2 cellular contexts compared by ENCODE assay signal in genomic region chr2:44061469-44061868, GRCh38.
A peak's percentile ranks its signal among the peaks of the same experiment; 100 is the strongest.
TF ChIP-seq lines count a peak whose summit lies in the region.

No MANE protein-coding gene starts in this region.

TF ChIP-seq in WTC11, 78 proteins besides CTCF, POLR2A, EP300 and RAD21 (continued from another document):
- no peak for TF ChIP-seq FOXP4 (CRISPR knock-in tag; IDR thresholded peaks at IDR 0.05)

TF ChIP-seq in HepG2, 621 proteins besides CTCF, POLR2A, EP300 and RAD21 (continued from another document):
- TF ChIP-seq ZBTB33 (CRISPR knock-in tag; IDR thresholded peaks at IDR 0.05) (0 out of 2 replicates have a peak, but pooled peaks have one; percentile 3), ZNF292 (CRISPR knock-in tag; IDR thresholded peaks at IDR 0.05; ENCODE audit: borderline replicate concordance, low read depth) (0 out of 2 replicates have a peak, but pooled peaks have one; percentile 46), ZNF263 (CRISPR knock-in tag; IDR thresholded peaks at IDR 0.05) (peak; percentile 32; the same call in 1 of the 2 replicates), ZNF280D (CRISPR knock-in tag; IDR thresholded peaks at IDR 0.05) (peak; percentile 90), ZNF687 (CRISPR knock-in tag; IDR thresholded peaks at IDR 0.05) (peak; percentile 51; the same call in 1 of the 2 replicates), CSRNP1 (CRISPR knock-in tag; IDR thresholded peaks at IDR 0.05) (peak; percentile 42; the same call in 1 of the 2 replicates), HNRNPLL (IDR thresholded peaks at IDR 0.05; ENCODE audit: low read depth, low read length, poor library complexity, severe bottlenecking) (peak; percentile 25), FOXO1 (CRISPR knock-in tag; IDR thresholded peaks at IDR 0.05) (no peak), ARID2 (CRISPR knock-in tag; IDR thresholded peaks at IDR 0.05; ENCODE audit: borderline replicate concordance) (peak; percentile 81; the same call in 1 of the 2 replicates), PAF1 (CRISPR knock-in tag; IDR thresholded peaks at IDR 0.05) (no peak), SALL1 (CRISPR knock-in tag; IDR thresholded peaks at IDR 0.05) (peak; percentile 23; the same call in 1 of the 2 replicates), ZNF180 (CRISPR knock-in tag; IDR thresholded peaks at IDR 0.05; ENCODE audit: borderline replicate concordance, low read depth) (no peak), ZSCAN22 (CRISPR knock-in tag; IDR thresholded peaks at IDR 0.05) (0 out of 2 replicates have a peak, but pooled peaks have one; percentile 12), NAIF1 (CRISPR knock-in tag; IDR thresholded peaks at IDR 0.05; ENCODE audit: borderline replicate concordance) (0 out of 2 replicates have a peak, but pooled peaks have one; percentile 41), YEATS2 (CRISPR knock-in tag; IDR thresholded peaks at IDR 0.05; ENCODE audit: borderline replicate concordance) (no peak), U2AF2 (IDR thresholded peaks at IDR 0.05; ENCODE audit: low read depth, low read length) (0 out of 2 replicates have a peak, but pooled peaks have one; percentile 48), AGO1 (IDR thresholded peaks at IDR 0.05; ENCODE audit: low read depth, low read length, poor library complexity, severe bottlenecking) (peak; percentile 49), BCL6 (CRISPR knock-in tag; IDR thresholded peaks at IDR 0.05) (no peak), ZNF430 (CRISPR knock-in tag; IDR thresholded peaks at IDR 0.05) (peak; percentile 19; the same call in 1 of the 2 replicates), ZNF580 (CRISPR knock-in tag; IDR thresholded peaks at IDR 0.05; ENCODE audit: borderline replicate concordance, low read depth) (0 out of 2 replicates have a peak, but pooled peaks have one; percentile 3), GABPB1 (CRISPR knock-in tag; IDR thresholded peaks at IDR 0.05) (peak; percentile 50; the same call in 1 of the 2 replicates), ZBTB34 (CRISPR knock-in tag; IDR thresholded peaks at IDR 0.05) (0 out of 2 replicates have a peak, but pooled peaks have one; percentile 55), KLF6 (CRISPR knock-in tag; IDR thresholded peaks at IDR 0.05) (0 out of 2 replicates have a peak, but pooled peaks have one; percentile 14), TBX3 (IDR thresholded peaks at IDR 0.05; ENCODE audit: borderline replicate concordance) (no peak), ZNF280B (CRISPR knock-in tag; IDR thresholded peaks at IDR 0.05; ENCODE audit: borderline replicate concordance) (peak; percentile 99), ZNF768 (CRISPR knock-in tag; IDR thresholded peaks at IDR 0.05) (peak; percentile 76; the same call in 1 of the 2 replicates), ARHGAP35 (CRISPR knock-in tag; IDR thresholded peaks at IDR 0.05; ENCODE audit: borderline replicate concordance) (no peak), ZNF234 (CRISPR knock-in tag; conservative IDR thresholded peaks at IDR 0.05) (no peak), FOXC1 (CRISPR knock-in tag; IDR thresholded peaks at IDR 0.05; ENCODE audit: borderline replicate concordance) (no peak), BORCS8-MEF2B (CRISPR knock-in tag; IDR thresholded peaks at IDR 0.05) (peak; percentile 65; the same call in 1 of the 2 replicates)
